ENCODE assay signal across 1 cellular context in the genomic region with DNA sequence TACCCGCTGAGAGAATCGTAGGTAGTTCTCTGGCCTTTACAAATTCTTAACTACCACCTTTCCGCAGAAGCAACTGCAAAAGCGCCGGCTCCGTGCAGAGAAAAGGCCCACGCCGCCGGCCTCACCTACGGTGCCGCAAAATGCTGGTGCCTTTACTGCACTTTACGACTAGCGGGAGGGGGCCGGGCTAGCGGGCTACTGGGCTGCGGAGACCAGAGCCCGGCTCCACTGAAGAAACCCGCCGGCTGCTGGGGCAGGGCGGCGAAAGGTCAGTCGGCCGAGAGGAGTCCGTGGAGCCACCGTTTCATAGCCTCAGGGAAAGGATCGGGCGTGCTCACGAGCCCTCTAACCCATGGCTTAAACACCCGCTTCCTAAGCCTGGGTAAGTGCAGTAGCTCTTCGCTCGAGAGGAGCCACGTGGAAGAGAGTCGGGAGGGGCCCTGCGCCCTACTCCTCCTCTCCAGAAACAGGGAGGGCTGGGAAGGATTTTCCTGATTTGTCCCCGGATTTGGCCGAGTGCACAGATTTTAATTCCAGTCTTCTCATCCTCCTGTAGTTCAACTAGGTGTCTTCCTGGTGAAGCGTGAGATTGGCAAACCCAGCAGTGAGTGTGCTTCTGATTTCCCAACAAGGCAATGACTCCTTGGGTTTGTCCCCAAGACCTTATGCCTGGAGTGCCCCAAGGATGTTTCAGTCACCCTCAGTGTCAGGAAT.
TF ChIP-seq lines count a peak whose summit lies in the region.

A gene with protein sequence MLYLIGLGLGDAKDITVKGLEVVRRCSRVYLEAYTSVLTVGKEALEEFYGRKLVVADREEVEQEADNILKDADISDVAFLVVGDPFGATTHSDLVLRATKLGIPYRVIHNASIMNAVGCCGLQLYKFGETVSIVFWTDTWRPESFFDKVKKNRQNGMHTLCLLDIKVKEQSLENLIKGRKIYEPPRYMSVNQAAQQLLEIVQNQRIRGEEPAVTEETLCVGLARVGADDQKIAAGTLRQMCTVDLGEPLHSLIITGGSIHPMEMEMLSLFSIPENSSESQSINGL (minus strand): TSS at position 105 of the 714 bp plus-strand sequence. CDS start 341 bp downstream, outside the sequence.

TF ChIP-seq in HepG2, 621 proteins besides CTCF, POLR2A, EP300 and RAD21 (continued from another document and continues in another):
- TF ChIP-seq, protein P1, sequence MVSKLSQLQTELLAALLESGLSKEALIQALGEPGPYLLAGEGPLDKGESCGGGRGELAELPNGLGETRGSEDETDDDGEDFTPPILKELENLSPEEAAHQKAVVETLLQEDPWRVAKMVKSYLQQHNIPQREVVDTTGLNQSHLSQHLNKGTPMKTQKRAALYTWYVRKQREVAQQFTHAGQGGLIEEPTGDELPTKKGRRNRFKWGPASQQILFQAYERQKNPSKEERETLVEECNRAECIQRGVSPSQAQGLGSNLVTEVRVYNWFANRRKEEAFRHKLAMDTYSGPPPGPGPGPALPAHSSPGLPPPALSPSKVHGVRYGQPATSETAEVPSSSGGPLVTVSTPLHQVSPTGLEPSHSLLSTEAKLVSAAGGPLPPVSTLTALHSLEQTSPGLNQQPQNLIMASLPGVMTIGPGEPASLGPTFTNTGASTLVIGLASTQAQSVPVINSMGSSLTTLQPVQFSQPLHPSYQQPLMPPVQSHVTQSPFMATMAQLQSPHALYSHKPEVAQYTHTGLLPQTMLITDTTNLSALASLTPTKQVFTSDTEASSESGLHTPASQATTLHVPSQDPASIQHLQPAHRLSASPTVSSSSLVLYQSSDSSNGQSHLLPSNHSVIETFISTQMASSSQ (IDR thresholded peaks at IDR 0.05; ENCODE audit: low read depth) = no peak
- TF ChIP-seq, protein P1 (CRISPR knock-in tag; IDR thresholded peaks at IDR 0.05; ENCODE audit: borderline replicate concordance) = no peak; the same call in 1 of the 2 replicates
- peak; percentile 17; the same call in 1 of the 2 replicates for TF ChIP-seq NFYB (CRISPR knock-in tag; IDR thresholded peaks at IDR 0.05)
- TF ChIP-seq, protein P2, sequence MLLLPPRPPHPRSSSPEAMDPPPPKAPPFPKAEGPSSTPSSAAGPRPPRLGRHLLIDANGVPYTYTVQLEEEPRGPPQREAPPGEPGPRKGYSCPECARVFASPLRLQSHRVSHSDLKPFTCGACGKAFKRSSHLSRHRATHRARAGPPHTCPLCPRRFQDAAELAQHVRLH (CRISPR knock-in tag; IDR thresholded peaks at IDR 0.05; ENCODE audit: borderline replicate concordance, low read depth) = peak; percentile 19; the same call in 1 of the 2 replicates
- TF ChIP-seq, protein P3, sequence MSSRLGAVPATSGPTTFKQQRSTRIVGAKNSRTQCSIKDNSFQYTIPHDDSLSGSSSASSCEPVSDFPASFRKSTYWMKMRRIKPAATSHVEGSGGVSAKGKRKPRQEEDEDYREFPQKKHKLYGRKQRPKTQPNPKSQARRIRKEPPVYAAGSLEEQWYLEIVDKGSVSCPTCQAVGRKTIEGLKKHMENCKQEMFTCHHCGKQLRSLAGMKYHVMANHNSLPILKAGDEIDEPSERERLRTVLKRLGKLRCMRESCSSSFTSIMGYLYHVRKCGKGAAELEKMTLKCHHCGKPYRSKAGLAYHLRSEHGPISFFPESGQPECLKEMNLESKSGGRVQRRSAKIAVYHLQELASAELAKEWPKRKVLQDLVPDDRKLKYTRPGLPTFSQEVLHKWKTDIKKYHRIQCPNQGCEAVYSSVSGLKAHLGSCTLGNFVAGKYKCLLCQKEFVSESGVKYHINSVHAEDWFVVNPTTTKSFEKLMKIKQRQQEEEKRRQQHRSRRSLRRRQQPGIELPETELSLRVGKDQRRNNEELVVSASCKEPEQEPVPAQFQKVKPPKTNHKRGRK (CRISPR knock-in tag; IDR thresholded peaks at IDR 0.05) = no peak
- peak; percentile 90 for TF ChIP-seq TAF1 (CRISPR knock-in tag; IDR thresholded peaks at IDR 0.05)
- no peak for TF ChIP-seq ZNF850 (CRISPR knock-in tag; conservative IDR thresholded peaks at IDR 0.05)
- no peak for TF ChIP-seq MZF1 (CRISPR knock-in tag; IDR thresholded peaks at IDR 0.05; ENCODE audit: borderline replicate concordance)
- 0 out of 2 replicates have a peak, but pooled peaks have one; percentile 24 for TF ChIP-seq ELF1 (CRISPR knock-in tag; IDR thresholded peaks at IDR 0.05)
- TF ChIP-seq HNRNPK (IDR thresholded peaks at IDR 0.05; ENCODE audit: low read depth, low read length, poor library complexity, severe bottlenecking) = no peak
- TF ChIP-seq ZNF616 (CRISPR knock-in tag; IDR thresholded peaks at IDR 0.05; ENCODE audit: low read depth) = no peak
- no peak for TF ChIP-seq ZFP82 (CRISPR knock-in tag; IDR thresholded peaks at IDR 0.05; ENCODE audit: borderline replicate concordance)
- TF ChIP-seq KDM6A (CRISPR knock-in tag; IDR thresholded peaks at IDR 0.05; ENCODE audit: low read depth) = no peak
- TF ChIP-seq ZNF44 (CRISPR knock-in tag; IDR thresholded peaks at IDR 0.05) = no peak
- TF ChIP-seq, protein P4, sequence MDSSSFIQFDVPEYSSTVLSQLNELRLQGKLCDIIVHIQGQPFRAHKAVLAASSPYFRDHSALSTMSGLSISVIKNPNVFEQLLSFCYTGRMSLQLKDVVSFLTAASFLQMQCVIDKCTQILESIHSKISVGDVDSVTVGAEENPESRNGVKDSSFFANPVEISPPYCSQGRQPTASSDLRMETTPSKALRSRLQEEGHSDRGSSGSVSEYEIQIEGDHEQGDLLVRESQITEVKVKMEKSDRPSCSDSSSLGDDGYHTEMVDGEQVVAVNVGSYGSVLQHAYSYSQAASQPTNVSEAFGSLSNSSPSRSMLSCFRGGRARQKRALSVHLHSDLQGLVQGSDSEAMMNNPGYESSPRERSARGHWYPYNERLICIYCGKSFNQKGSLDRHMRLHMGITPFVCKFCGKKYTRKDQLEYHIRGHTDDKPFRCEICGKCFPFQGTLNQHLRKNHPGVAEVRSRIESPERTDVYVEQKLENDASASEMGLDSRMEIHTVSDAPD (CRISPR knock-in tag; IDR thresholded peaks at IDR 0.05) = 0 out of 2 replicates have a peak, but pooled peaks have one; percentile 29
- no peak for TF ChIP-seq ZEB1 (IDR thresholded peaks at IDR 0.05; ENCODE audit: insufficient replicate concordance, low read depth)
- no peak for TF ChIP-seq ZNF343 (CRISPR knock-in tag; IDR thresholded peaks at IDR 0.05)
- TF ChIP-seq, protein P5, sequence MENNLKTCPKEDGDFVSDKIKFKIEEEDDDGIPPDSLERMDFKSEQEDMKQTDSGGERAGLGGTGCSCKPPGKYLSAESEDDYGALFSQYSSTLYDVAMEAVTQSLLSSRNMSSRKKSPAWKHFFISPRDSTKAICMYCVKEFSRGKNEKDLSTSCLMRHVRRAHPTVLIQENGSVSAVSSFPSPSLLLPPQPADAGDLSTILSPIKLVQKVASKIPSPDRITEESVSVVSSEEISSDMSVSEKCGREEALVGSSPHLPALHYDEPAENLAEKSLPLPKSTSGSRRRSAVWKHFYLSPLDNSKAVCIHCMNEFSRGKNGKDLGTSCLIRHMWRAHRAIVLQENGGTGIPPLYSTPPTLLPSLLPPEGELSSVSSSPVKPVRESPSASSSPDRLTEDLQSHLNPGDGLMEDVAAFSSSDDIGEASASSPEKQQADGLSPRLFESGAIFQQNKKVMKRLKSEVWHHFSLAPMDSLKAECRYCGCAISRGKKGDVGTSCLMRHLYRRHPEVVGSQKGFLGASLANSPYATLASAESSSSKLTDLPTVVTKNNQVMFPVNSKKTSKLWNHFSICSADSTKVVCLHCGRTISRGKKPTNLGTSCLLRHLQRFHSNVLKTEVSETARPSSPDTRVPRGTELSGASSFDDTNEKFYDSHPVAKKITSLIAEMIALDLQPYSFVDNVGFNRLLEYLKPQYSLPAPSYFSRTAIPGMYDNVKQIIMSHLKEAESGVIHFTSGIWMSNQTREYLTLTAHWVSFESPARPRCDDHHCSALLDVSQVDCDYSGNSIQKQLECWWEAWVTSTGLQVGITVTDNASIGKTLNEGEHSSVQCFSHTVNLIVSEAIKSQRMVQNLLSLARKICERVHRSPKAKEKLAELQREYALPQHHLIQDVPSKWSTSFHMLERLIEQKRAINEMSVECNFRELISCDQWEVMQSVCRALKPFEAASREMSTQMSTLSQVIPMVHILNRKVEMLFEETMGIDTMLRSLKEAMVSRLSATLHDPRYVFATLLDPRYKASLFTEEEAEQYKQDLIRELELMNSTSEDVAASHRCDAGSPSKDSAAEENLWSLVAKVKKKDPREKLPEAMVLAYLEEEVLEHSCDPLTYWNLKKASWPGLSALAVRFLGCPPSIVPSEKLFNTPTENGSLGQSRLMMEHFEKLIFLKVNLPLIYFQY (CRISPR knock-in tag; IDR thresholded peaks at IDR 0.05; ENCODE audit: borderline replicate concordance) = peak; percentile 92
- TF ChIP-seq, protein P6, sequence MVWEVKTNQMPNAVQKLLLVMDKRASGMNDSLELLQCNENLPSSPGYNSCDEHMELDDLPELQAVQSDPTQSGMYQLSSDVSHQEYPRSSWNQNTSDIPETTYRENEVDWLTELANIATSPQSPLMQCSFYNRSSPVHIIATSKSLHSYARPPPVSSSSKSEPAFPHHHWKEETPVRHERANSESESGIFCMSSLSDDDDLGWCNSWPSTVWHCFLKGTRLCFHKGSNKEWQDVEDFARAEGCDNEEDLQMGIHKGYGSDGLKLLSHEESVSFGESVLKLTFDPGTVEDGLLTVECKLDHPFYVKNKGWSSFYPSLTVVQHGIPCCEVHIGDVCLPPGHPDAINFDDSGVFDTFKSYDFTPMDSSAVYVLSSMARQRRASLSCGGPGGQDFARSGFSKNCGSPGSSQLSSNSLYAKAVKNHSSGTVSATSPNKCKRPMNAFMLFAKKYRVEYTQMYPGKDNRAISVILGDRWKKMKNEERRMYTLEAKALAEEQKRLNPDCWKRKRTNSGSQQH (CRISPR knock-in tag; IDR thresholded peaks at IDR 0.05; ENCODE audit: low read depth) = peak; percentile 78
- peak; percentile 81; the same call in 1 of the 2 replicates for TF ChIP-seq SNAPC2 (CRISPR knock-in tag; IDR thresholded peaks at IDR 0.05)
- TF ChIP-seq SMAD9 (CRISPR knock-in tag; IDR thresholded peaks at IDR 0.05) = no peak
- TF ChIP-seq ZNF496 (CRISPR knock-in tag; IDR thresholded peaks at IDR 0.05; ENCODE audit: insufficient replicate concordance) = no peak
- TF ChIP-seq ZFP37 (CRISPR knock-in tag; IDR thresholded peaks at IDR 0.05; ENCODE audit: borderline replicate concordance) = no peak
- TF ChIP-seq ZNF570 (CRISPR knock-in tag; IDR thresholded peaks at IDR 0.05; ENCODE audit: borderline replicate concordance) = no peak
- TF ChIP-seq, protein P7, sequence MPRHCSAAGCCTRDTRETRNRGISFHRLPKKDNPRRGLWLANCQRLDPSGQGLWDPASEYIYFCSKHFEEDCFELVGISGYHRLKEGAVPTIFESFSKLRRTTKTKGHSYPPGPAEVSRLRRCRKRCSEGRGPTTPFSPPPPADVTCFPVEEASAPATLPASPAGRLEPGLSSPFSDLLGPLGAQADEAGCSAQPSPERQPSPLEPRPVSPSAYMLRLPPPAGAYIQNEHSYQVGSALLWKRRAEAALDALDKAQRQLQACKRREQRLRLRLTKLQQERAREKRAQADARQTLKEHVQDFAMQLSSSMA (CRISPR knock-in tag; IDR thresholded peaks at IDR 0.05) = no peak
- TF ChIP-seq, protein P8, sequence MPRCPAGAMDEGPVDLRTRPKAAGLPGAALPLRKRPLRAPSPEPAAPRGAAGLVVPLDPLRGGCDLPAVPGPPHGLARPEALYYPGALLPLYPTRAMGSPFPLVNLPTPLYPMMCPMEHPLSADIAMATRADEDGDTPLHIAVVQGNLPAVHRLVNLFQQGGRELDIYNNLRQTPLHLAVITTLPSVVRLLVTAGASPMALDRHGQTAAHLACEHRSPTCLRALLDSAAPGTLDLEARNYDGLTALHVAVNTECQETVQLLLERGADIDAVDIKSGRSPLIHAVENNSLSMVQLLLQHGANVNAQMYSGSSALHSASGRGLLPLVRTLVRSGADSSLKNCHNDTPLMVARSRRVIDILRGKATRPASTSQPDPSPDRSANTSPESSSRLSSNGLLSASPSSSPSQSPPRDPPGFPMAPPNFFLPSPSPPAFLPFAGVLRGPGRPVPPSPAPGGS (CRISPR knock-in tag; IDR thresholded peaks at IDR 0.05) = no peak
- peak; percentile 83; the same call in 1 of the 2 replicates for TF ChIP-seq ETV6 (CRISPR knock-in tag; conservative IDR thresholded peaks at IDR 0.05)
- peak; percentile 73; the same call in 1 of the 2 replicates for TF ChIP-seq ZSCAN9 (CRISPR knock-in tag; IDR thresholded peaks at IDR 0.05; ENCODE audit: borderline replicate concordance)
- TF ChIP-seq YEATS2 (CRISPR knock-in tag; IDR thresholded peaks at IDR 0.05; ENCODE audit: borderline replicate concordance) = peak; percentile 94; the same call in 1 of the 2 replicates
- TF ChIP-seq ZNF660 (CRISPR knock-in tag; IDR thresholded peaks at IDR 0.05; ENCODE audit: borderline replicate concordance, low read depth) = no peak
- TF ChIP-seq ZNF768 (CRISPR knock-in tag; IDR thresholded peaks at IDR 0.05) = peak; percentile 72; the same call in 1 of the 2 replicates
- no peak for TF ChIP-seq LCORL (IDR thresholded peaks at IDR 0.05)
- no peak for TF ChIP-seq LCORL (CRISPR knock-in tag; IDR thresholded peaks at IDR 0.05)
- TF ChIP-seq DMAP1 (CRISPR knock-in tag; IDR thresholded peaks at IDR 0.05) = peak; percentile 98; the same call in 1 of the 2 replicates
- peak; percentile 67; the same call in 1 of the 2 replicates for TF ChIP-seq ARHGAP35 (CRISPR knock-in tag; IDR thresholded peaks at IDR 0.05; ENCODE audit: borderline replicate concordance)
- TF ChIP-seq, protein P9, sequence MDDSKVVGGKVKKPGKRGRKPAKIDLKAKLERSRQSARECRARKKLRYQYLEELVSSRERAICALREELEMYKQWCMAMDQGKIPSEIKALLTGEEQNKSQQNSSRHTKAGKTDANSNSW (CRISPR knock-in tag; IDR thresholded peaks at IDR 0.05; ENCODE audit: borderline replicate concordance) = no peak
- no peak for TF ChIP-seq RELA (CRISPR knock-in tag; IDR thresholded peaks at IDR 0.05)
- peak; percentile 54; the same call in 1 of the 2 replicates for TF ChIP-seq SOX5 (CRISPR knock-in tag; IDR thresholded peaks at IDR 0.05; ENCODE audit: borderline replicate concordance)
- peak; percentile 66; the same call in 1 of the 2 replicates for TF ChIP-seq POGZ (CRISPR knock-in tag; IDR thresholded peaks at IDR 0.05)
